ENCODE assay signal across 15 cellular contexts in genomic region chr9:113468716-113469448, GRCh38. TPM values are rescaled to one million over a fixed set of nuclear protein-coding genes. Genes with fewer than 3 reads are reported as not detected.
DNase-seq lines count a peak whose midpoint lies in the region; ATAC-seq lines count a peak whose summit lies in the region.
"Had no signal": no experiment of that assay in that cellular context is flagged by ENCODE, and none has a peak within 500 bp of the region (broad histone marks: within the 10 kb centered on the region; RNA-seq: fewer than 3 reads in every experiment).

No MANE protein-coding gene starts in this region.

- H3K9me3 ChIP-seq in neuronal stem cell (replicated peaks in 1 of 2; ENCODE audit: control insufficient read depth in 2 of 2, insufficient read depth in 1 of 2, low read depth in 1 of 2, low read length in 2 of 2), result peaks cover 0 to 10% of the 10 kb centered on the region in 2 donors
- H3K9me3 ChIP-seq in naive thymus-derived CD4-positive, alpha-beta T cell (ENCODE audit: control insufficient read depth in 2 of 3, low read length in 3 of 3), result no peaks in the 10 kb centered on the region
- H3K9me3 ChIP-seq: Caco-2 had no signal

- peaks cover 0 to 5% (median 0%) of the 10 kb centered on the region in 3 experiments for H3K27me3 ChIP-seq in neuronal stem cell (ENCODE audit: control insufficient read depth in 3 of 3, insufficient read depth in 3 of 3, low read depth in 1 of 3, low read length in 3 of 3)
- no peaks in the 10 kb centered on the region for H3K27me3 ChIP-seq in naive thymus-derived CD4-positive, alpha-beta T cell (ENCODE audit: control insufficient read depth in 2 of 2, insufficient read depth in 2 of 2, low read length in 2 of 2)

- H3K36me3 ChIP-seq in neuronal stem cell (replicated peaks in 1 of 2; ENCODE audit: control insufficient read depth in 2 of 2, insufficient read depth in 2 of 2, low read length in 2 of 2), result no peaks in the 10 kb centered on the region
- H3K36me3 ChIP-seq in naive thymus-derived CD4-positive, alpha-beta T cell (ENCODE audit: control insufficient read depth in 2 of 3, insufficient read depth in 3 of 3, low read length in 3 of 3), result no peaks in the 10 kb centered on the region
- H3K36me3 ChIP-seq: tibial nerve had no signal

- H2BK15ac ChIP-seq in neuronal stem cell (ENCODE audit: low read length), result no peak overlapping the region

- intact Hi-C loops in naive thymus-derived CD4-positive, alpha-beta T cell (cut with micrococcal nuclease), result no loop called here

- H3K23ac ChIP-seq in neuronal stem cell (ENCODE audit: low read depth, low read length, poor library complexity), result no peak overlapping the region

- no peak overlapping the region for H3K4me3 Mint-ChIP-seq in naive thymus-derived CD4-positive, alpha-beta T cell
- H3K4me3 Mint-ChIP-seq: activated CD8-positive, alpha-beta T cell treated with anti-CD3 and anti-CD28 coated beads for 36 hours; T-helper 2 cell treated with Interferon-gamma antibody and Interleukin-4, amounts not matched to agents 5 μg/mL and 100 μg/mL, for 36 hours had no signal

- POLR2A ChIA-PET in naive thymus-derived CD4-positive, alpha-beta T cell (lab: Charles Lee), result no interaction called here

- peak overlapping the region; percentile 74 for H2AFZ ChIP-seq in neuronal stem cell (ENCODE audit: low read length)

- peaks cover 0 to 12% (median 0%) of the 10 kb centered on the region in 11 donors for H3K9me3 Mint-ChIP-seq in naive thymus-derived CD4-positive, alpha-beta T cell

- ATAC-seq in naive thymus-derived CD4-positive, alpha-beta T cell, result no peak
- no peak for ATAC-seq in GM18868 (IDR thresholded peaks at IDR 0.05; ENCODE audit: unreplicated experiment)
- ATAC-seq: activated CD8-positive, alpha-beta T cell treated with anti-CD3 and anti-CD28 coated beads for 36 hours had no signal

- H4K91ac ChIP-seq in neuronal stem cell (ENCODE audit: low read depth, low read length, poor library complexity), result no peak overlapping the region

- WGBS in neuronal stem cell (ENCODE audit: extremely low coverage in 2 of 2, insufficient read length in 2 of 2, insufficient replicate concordance in 1 of 2), 2 donors, result no CpG with 5 or more reads among the region's 6 CpGs

- no peak overlapping the region for H3K4me2 ChIP-seq in neuronal stem cell (ENCODE audit: insufficient read depth, low read length, poor library complexity, severe bottlenecking)

- no peak overlapping the region for H2BK5ac ChIP-seq in neuronal stem cell (ENCODE audit: low read length)

- no peak overlapping the region for H3K4ac ChIP-seq in neuronal stem cell (ENCODE audit: low read length)

- no peaks in the 10 kb centered on the region for H3K79me1 ChIP-seq in neuronal stem cell (ENCODE audit: low read depth, low read length)

- peaks cover 7 to 11% of the 10 kb centered on the region in 2 donors for H3K4me1 ChIP-seq in neuronal stem cell (ENCODE audit: control insufficient read depth in 2 of 2, insufficient read depth in 1 of 2, low read depth in 1 of 2, low read length in 2 of 2)
- no peaks in the 10 kb centered on the region for H3K4me1 ChIP-seq in naive thymus-derived CD4-positive, alpha-beta T cell (ENCODE audit: control insufficient read depth in 2 of 2, insufficient read depth in 2 of 2, low read length in 2 of 2)

- H2BK120ac ChIP-seq in neuronal stem cell (ENCODE audit: low read depth, low read length), result no peak overlapping the region

- peaks cover 0 to 2% (median 0%) of the 10 kb centered on the region in 5 donors for H3K36me3 Mint-ChIP-seq in naive thymus-derived CD4-positive, alpha-beta T cell

- H2BK12ac ChIP-seq in neuronal stem cell (ENCODE audit: low read length), result no peak overlapping the region

- peaks cover 0 to 5% (median 0%) of the 10 kb centered on the region in 7 donors for H3K4me1 Mint-ChIP-seq in naive thymus-derived CD4-positive, alpha-beta T cell

- no peak overlapping the region for H3K27ac ChIP-seq in neuronal stem cell (replicated peaks; ENCODE audit: low read length)
- no peak overlapping the region for H3K27ac ChIP-seq in naive thymus-derived CD4-positive, alpha-beta T cell (ENCODE audit: low read depth, low read length)
- H3K27ac ChIP-seq: tibial nerve had no signal

- no peak overlapping the region for H2AK5ac ChIP-seq in neuronal stem cell (ENCODE audit: low read depth, low read length)

- DNase-seq in SHP77 (lab: John Stamatoyannopoulos, UW) (peak; percentile 21 to 49), SHP77 treated with DMSO at 0.1 percent for 48 hours (lab: John Stamatoyannopoulos, UW) (no peak), glomerular visceral epithelial cell (ENCODE audit: extremely low spot score) (peak; percentile 21), neuronal stem cell (ENCODE audit: low spot score) (no peak), LoVo (ENCODE audit: low spot score) (no peak), activated gamma-delta T cell treated with Interleukin-2 at 50 U/mL for 16 hours (no peak)
- DNase-seq in naive thymus-derived CD4-positive, alpha-beta T cell, result no peak
- DNase-seq: activated CD8-positive, alpha-beta T cell treated with anti-CD3 and anti-CD28 coated beads for 36 hours; activated gamma-delta T cell; Caco-2; NCI-H2171; OCI-M1 had no signal

- no peak overlapping the region for H3K14ac ChIP-seq in neuronal stem cell (ENCODE audit: low read length)

- H3K9ac ChIP-seq in neuronal stem cell (ENCODE audit: low read depth, low read length, poor library complexity), result no peak overlapping the region

- CTCF ChIA-PET in naive thymus-derived CD4-positive, alpha-beta T cell (lab: Charles Lee), result no interaction called here

- H3K18ac ChIP-seq in neuronal stem cell (ENCODE audit: low read length), result no peak overlapping the region

- peaks cover 0 to 23% (median 0%) of the 10 kb centered on the region in 5 donors for H3K27me3 Mint-ChIP-seq in naive thymus-derived CD4-positive, alpha-beta T cell
- H3K27me3 Mint-ChIP-seq: activated CD8-positive, alpha-beta T cell treated with anti-CD3 and anti-CD28 coated beads for 36 hours had no signal

- H4K8ac ChIP-seq in neuronal stem cell (ENCODE audit: low read depth, low read length), result no peak overlapping the region

- no peak overlapping the region for H3K4me3 ChIP-seq in neuronal stem cell (ENCODE audit: low read length in 2 of 2)
- no peak overlapping the region for H3K4me3 ChIP-seq in naive thymus-derived CD4-positive, alpha-beta T cell (ENCODE audit: low read length)
- H3K4me3 ChIP-seq: tibial nerve had no signal

- H3K27ac Mint-ChIP-seq in naive thymus-derived CD4-positive, alpha-beta T cell, result no peak overlapping the region
- H3K27ac Mint-ChIP-seq: activated CD8-positive, alpha-beta T cell treated with anti-CD3 and anti-CD28 coated beads for 36 hours; T-helper 2 cell treated with Interferon-gamma antibody and Interleukin-4, amounts not matched to agents 5 μg/mL and 100 μg/mL, for 36 hours had no signal

RNA-seq across cellular contexts. Expression of gene RGS3, which starts 5.4 kb away (rescaled TPM):
- 26.4 TPM for polyA plus RNA-seq in neuronal stem cell (2013, experiment 1 of 2)
- polyA plus RNA-seq in neuronal stem cell (2013, experiment 2 of 2), result 26.2 TPM
- total RNA-seq in naive thymus-derived CD4-positive, alpha-beta T cell, result 10 to 100 TPM in 3 of 5 experiments, 1 to 10 TPM in 2; 5.8 to 43.4 (median 12.6) TPM
- polyA plus RNA-seq in naive thymus-derived CD4-positive, alpha-beta T cell, result 10 to 100 TPM in 1 of 2 donors, 1 to 10 TPM in 1; 4.9 to 11.6 TPM

RNA-seq across cellular contexts. Expression of gene C9orf43, which starts 58.3 kb away (rescaled TPM):
- polyA plus RNA-seq in neuronal stem cell (2013, experiment 1 of 2), result 0.20 TPM
- polyA plus RNA-seq in neuronal stem cell (2013, experiment 2 of 2), result 0.14 TPM
- under 1 TPM; 0.41 to 0.97 (median 0.61) TPM for total RNA-seq in naive thymus-derived CD4-positive, alpha-beta T cell
- polyA plus RNA-seq in naive thymus-derived CD4-positive, alpha-beta T cell, result under 1 TPM; 0.52 to 0.72 TPM

RNA-seq across cellular contexts. Expression of gene POLE3, which starts 58.4 kb away (rescaled TPM):
- polyA plus RNA-seq in neuronal stem cell (2013, experiment 1 of 2), result 53.9 TPM
- 53.4 TPM for polyA plus RNA-seq in neuronal stem cell (2013, experiment 2 of 2)
- total RNA-seq in naive thymus-derived CD4-positive, alpha-beta T cell, result 10 to 100 TPM; 38.6 to 65.3 (median 50.9) TPM
- polyA plus RNA-seq in naive thymus-derived CD4-positive, alpha-beta T cell, result 100 to 1,000 TPM; 131 to 139 TPM

Comparison
In these comparisons a context has a peak if more than half of its experiments do, and no peak if none do; other contexts are left out.
1. DNase-seq: peak in SHP77 (2 of 2) and glomerular visceral epithelial cell (single experiment); none in SHP77 treated with DMSO at 0.1 percent for 48 hours (single experiment), neuronal stem cell (single experiment), naive thymus-derived CD4-positive, alpha-beta T cell (0 of 9), LoVo (single experiment) and activated gamma-delta T cell treated with Interleukin-2 at 50 U/mL for 16 hours (single experiment).